In the genomic region with DNA sequence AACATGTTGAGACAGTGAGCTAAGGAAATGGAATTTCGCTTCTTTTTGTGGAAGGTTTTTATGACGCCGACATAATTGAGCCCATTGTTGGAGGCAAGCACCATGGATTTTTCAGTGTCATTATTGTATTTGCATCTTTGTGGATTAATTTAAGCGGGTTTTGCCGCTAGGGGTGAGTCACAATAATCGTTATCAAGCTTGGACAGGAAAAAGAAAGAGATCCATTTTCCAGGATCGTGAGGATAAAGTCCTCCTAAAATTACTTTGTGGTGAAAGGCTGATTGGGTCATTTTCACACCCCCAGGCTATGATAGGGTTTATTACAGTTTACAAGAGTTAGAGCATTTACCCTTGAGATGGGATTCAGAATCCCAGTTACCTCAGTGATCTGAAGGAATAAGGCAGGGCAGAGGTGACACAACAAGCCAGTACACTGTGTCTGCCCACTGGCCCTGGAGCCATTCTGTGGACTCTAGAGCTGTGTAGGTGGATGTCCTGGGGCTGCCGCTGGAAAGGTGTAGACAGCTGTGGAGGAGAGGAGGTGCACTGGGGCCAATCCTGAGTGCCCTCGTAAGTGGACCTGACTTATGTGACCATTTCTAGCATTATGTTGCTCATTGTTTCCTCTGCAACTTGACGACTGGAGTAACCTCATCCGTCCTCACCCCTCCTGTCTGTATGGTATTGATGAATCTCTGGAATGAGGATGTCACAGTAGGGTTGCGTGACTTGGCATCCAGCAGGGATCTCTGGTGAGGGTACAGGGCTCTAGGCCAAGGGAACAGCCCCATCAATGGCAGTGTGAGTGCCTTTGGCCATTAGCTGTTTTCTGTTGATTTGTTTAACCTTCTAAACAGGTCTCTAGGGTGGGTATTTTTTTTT, we compare ENCODE assay signal across 1 cellular context.
TF ChIP-seq lines count a peak whose summit lies in the region.

No MANE protein-coding gene starts in this region.

TF ChIP-seq in HEK293, 187 proteins besides CTCF, POLR2A, EP300 and RAD21:
- peak; percentile 87 for TF ChIP-seq PRDM10 (tag by site-specific recombination; IDR thresholded peaks at IDR 0.05)
- 0 out of 2 replicates have a peak, but pooled peaks have one; percentile 15 for TF ChIP-seq FEZF1 (tag by site-specific recombination; IDR thresholded peaks at IDR 0.05)
- TF ChIP-seq KLF1 (tag by site-specific recombination; IDR thresholded peaks at IDR 0.05): no peak
- no peak for TF ChIP-seq ZNF791 (tag by site-specific recombination; IDR thresholded peaks at IDR 0.05)
- TF ChIP-seq, protein P1, sequence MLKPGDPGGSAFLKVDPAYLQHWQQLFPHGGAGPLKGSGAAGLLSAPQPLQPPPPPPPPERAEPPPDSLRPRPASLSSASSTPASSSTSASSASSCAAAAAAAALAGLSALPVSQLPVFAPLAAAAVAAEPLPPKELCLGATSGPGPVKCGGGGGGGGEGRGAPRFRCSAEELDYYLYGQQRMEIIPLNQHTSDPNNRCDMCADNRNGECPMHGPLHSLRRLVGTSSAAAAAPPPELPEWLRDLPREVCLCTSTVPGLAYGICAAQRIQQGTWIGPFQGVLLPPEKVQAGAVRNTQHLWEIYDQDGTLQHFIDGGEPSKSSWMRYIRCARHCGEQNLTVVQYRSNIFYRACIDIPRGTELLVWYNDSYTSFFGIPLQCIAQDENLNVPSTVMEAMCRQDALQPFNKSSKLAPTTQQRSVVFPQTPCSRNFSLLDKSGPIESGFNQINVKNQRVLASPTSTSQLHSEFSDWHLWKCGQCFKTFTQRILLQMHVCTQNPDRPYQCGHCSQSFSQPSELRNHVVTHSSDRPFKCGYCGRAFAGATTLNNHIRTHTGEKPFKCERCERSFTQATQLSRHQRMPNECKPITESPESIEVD (tag by site-specific recombination; IDR thresholded peaks at IDR 0.05): peak; percentile 60
- no peak for TF ChIP-seq WT1 (tag by site-specific recombination; IDR thresholded peaks at IDR 0.05)
- peak; percentile 48; the same call in 1 of the 2 replicates for TF ChIP-seq ZNF843 (tag by site-specific recombination; IDR thresholded peaks at IDR 0.05)
- TF ChIP-seq ZNF629 (tag by site-specific recombination; IDR thresholded peaks at IDR 0.05): peak; percentile 35; the same call in 1 of the 2 replicates
- peak; percentile 45; the same call in 1 of the 2 replicates for TF ChIP-seq TRIM28 (IDR thresholded peaks at IDR 0.05; ENCODE audit: borderline replicate concordance, low read length)
- no peak for TF ChIP-seq ZNF157 (tag by site-specific recombination; IDR thresholded peaks at IDR 0.05)
